ENCODE assay signal across 8 cellular contexts in genomic region chr9:135960328-135961276, GRCh38. TPM values are rescaled to one million over a fixed set of nuclear protein-coding genes. Genes with fewer than 3 reads are reported as not detected.
DNase-seq lines count a peak whose midpoint lies in the region; ATAC-seq and TF ChIP-seq lines count a peak whose summit lies in the region.

No MANE protein-coding gene starts in this region.

- peaks cover 0 to 30% of the 10 kb centered on the region in 2 experiments; a peak in 2 of 4 replicates for H3K4me1 ChIP-seq in SK-N-SH (ENCODE audit: control insufficient read depth in 1 of 2, insufficient read depth in 2 of 2, low read depth in 1 of 2, low read length in 1 of 2)

- POLR2A ChIA-PET in activated CD4-positive, alpha-beta T cell treated with anti-CD3 and anti-CD28 coated beads, Interleukin-2, amount 10 ng/mL, durations not matched to agents 7 days and 5 days (lab: Charles Lee): no interaction called here
- POLR2A ChIA-PET in SK-N-SH (lab: Yijun Ruan, JAX): interaction anchor here (0.5 to 0.9 kb wide), 3 partner anchors 25 to 393 kb away, joined by 3 to 6 read pairs (median 3); no protein-coding TSS in a partner anchor

- no peaks in the 10 kb centered on the region for H3K36me3 ChIP-seq in SK-N-SH (replicated peaks in 1 of 2; ENCODE audit: control insufficient read depth in 1 of 2, insufficient read depth in 2 of 2, low read length in 1 of 2)

- ATAC-seq in HG03039 (IDR thresholded peaks at IDR 0.05; ENCODE audit: unreplicated experiment) (peak; percentile 8), natural killer cell (peak in 1 of 3 donors; percentile 1), HG03175 (IDR thresholded peaks at IDR 0.05; ENCODE audit: unreplicated experiment) (no peak)

- CTCF ChIA-PET in activated CD4-positive, alpha-beta T cell treated with anti-CD3 and anti-CD28 coated beads, Interleukin-2, amount 10 ng/mL, durations not matched to agents 7 days and 5 days (lab: Charles Lee): interaction anchor here (0.9 to 1.7 kb wide), 5 partner anchors 10 to 95 kb away, joined by 3 to 4 read pairs (median 3); no protein-coding TSS in a partner anchor
- CTCF ChIA-PET in SK-N-SH (lab: Yijun Ruan, JAX): interaction anchor here (0.7 to 11.3 kb wide), 14 partner anchors 9 to 177 kb away, joined by 3 to 174 read pairs (median 3); no protein-coding TSS in a partner anchor

- TF ChIP-seq CTCF in SK-N-SH (IDR thresholded peaks at IDR 0.05) (no peak), epithelial cell of proximal tubule (conservative IDR thresholded peaks at IDR 0.05; ENCODE audit: low read depth, low read length) (no peak), natural killer cell (IDR thresholded peaks at IDR 0.05) (no peak)

- no peaks in the 10 kb centered on the region for H3K9me3 ChIP-seq in SK-N-SH

- no peaks in the 10 kb centered on the region for H3K27me3 ChIP-seq in SK-N-SH (ENCODE audit: insufficient read depth)

- H3F3A ChIP-seq in SK-N-SH (replicated peaks; ENCODE audit: insufficient read depth): no peaks in the 10 kb centered on the region

- H3K4me3 Mint-ChIP-seq in activated CD4-positive, alpha-beta T cell treated with anti-CD3 and anti-CD28 coated beads, Interleukin-2, amount 10 ng/mL, durations not matched to agents 7 days and 5 days: peak overlapping the region; percentile 82
- peak overlapping the region; percentile 91 for H3K4me3 Mint-ChIP-seq in natural killer cell

- WGBS in SK-N-SH (ENCODE audit: low lambda C conversion rate): 7% methylated on average over 46 of the region's 77 CpGs

- TF ChIP-seq RAD21 in SK-N-SH (IDR thresholded peaks at IDR 0.05; ENCODE audit: low read length): no peak

- intact Hi-C loops in natural killer cell (cut with micrococcal nuclease): no loop called here

- H3K9me2 ChIP-seq in SK-N-SH: no peaks in the 10 kb centered on the region

- peak overlapping the region; percentile 83 for H3K27ac Mint-ChIP-seq in activated CD4-positive, alpha-beta T cell treated with anti-CD3 and anti-CD28 coated beads, Interleukin-2, amount 10 ng/mL, durations not matched to agents 7 days and 5 days
- H3K27ac Mint-ChIP-seq in natural killer cell: peak overlapping the region; percentile 68 to 75

- no peak for DNase-seq in activated CD4-positive, alpha-beta T cell treated with anti-CD3 and anti-CD28 coated beads, Interleukin-2, amount 10 ng/mL, durations not matched to agents 7 days and 5 days
- DNase-seq in activated CD4-positive, alpha-beta T cell treated with anti-CD3 and anti-CD28 coated beads for 4 hours: no peak
- DNase-seq in SK-N-SH (peak; percentile 80), epithelial cell of proximal tubule (ENCODE audit: low read depth) (no peak), natural killer cell (no peak), COR-L47 (lab: John Stamatoyannopoulos, UW) (no peak)

- H3K36me3 Mint-ChIP-seq in activated CD4-positive, alpha-beta T cell treated with anti-CD3 and anti-CD28 coated beads, Interleukin-2, amount 10 ng/mL, durations not matched to agents 7 days and 5 days (ENCODE audit: low read depth): no peaks in the 10 kb centered on the region
- H3K36me3 Mint-ChIP-seq in natural killer cell: no peaks in the 10 kb centered on the region

- H3K4me3 ChIP-seq in SK-N-SH (ENCODE audit: low read depth in 2 of 2, low read length in 1 of 2) (peak overlapping the region; percentile 90 to 96), epithelial cell of proximal tubule (ENCODE audit: low read depth, low read length) (peak overlapping the region; percentile 93)

- peaks cover 51% of the 10 kb centered on the region for H3K79me2 ChIP-seq in SK-N-SH (ENCODE audit: insufficient read depth)

- H3K27me3 Mint-ChIP-seq in activated CD4-positive, alpha-beta T cell treated with anti-CD3 and anti-CD28 coated beads, Interleukin-2, amount 10 ng/mL, durations not matched to agents 7 days and 5 days: no peaks in the 10 kb centered on the region
- peaks cover 0 to 9% of the 10 kb centered on the region in 2 donors for H3K27me3 Mint-ChIP-seq in natural killer cell (ENCODE audit: low read depth in 2 of 2)

- H3K9me3 Mint-ChIP-seq in activated CD4-positive, alpha-beta T cell treated with anti-CD3 and anti-CD28 coated beads, Interleukin-2, amount 10 ng/mL, durations not matched to agents 7 days and 5 days: no peaks in the 10 kb centered on the region
- no peaks in the 10 kb centered on the region for H3K9me3 Mint-ChIP-seq in natural killer cell

- H4K20me1 ChIP-seq in SK-N-SH (ENCODE audit: insufficient read depth): peaks cover 22% of the 10 kb centered on the region

- H3K4me1 Mint-ChIP-seq in activated CD4-positive, alpha-beta T cell treated with anti-CD3 and anti-CD28 coated beads, Interleukin-2, amount 10 ng/mL, durations not matched to agents 7 days and 5 days: peaks cover 21% of the 10 kb centered on the region
- peaks cover 24 to 44% of the 10 kb centered on the region in 2 donors for H3K4me1 Mint-ChIP-seq in natural killer cell

- H2AFZ ChIP-seq in SK-N-SH (ENCODE audit: low read depth): peak overlapping the region; percentile 91; the same call in 1 of the 2 replicates

- peak overlapping the region; percentile 84 for H3K9ac ChIP-seq in SK-N-SH

- no peak for TF ChIP-seq EP300 in SK-N-SH (IDR thresholded peaks at IDR 0.05; ENCODE audit: borderline replicate concordance in 1 of 2, low read depth in 1 of 2, low read length in 1 of 2)

- peak overlapping the region; percentile 52 to 77 for H3K27ac ChIP-seq in SK-N-SH (ENCODE audit: low read depth in 2 of 2, low read length in 1 of 2)

- peak overlapping the region; percentile 96 for H3K4me2 ChIP-seq in SK-N-SH

TF ChIP-seq in SK-N-SH, 30 proteins besides CTCF, POLR2A, EP300 and RAD21:
- TF ChIP-seq MEF2A (IDR thresholded peaks at IDR 0.05; ENCODE audit: borderline replicate concordance, low read depth): no peak
- no peak for TF ChIP-seq ELF1 (IDR thresholded peaks at IDR 0.05)
- TF ChIP-seq YY1 (IDR thresholded peaks at IDR 0.05; ENCODE audit: low read depth): no peak
- TF ChIP-seq MXI1 (IDR thresholded peaks at IDR 0.05; ENCODE audit: low read depth, low read length): peak; percentile 17; the same call in 1 of the 2 replicates
- no peak for TF ChIP-seq USF1 (IDR thresholded peaks at IDR 0.05; ENCODE audit: borderline replicate concordance, low read depth)
- TF ChIP-seq FOSL2 (IDR thresholded peaks at IDR 0.05; ENCODE audit: borderline replicate concordance, low read depth): no peak
- TF ChIP-seq SMC3 (IDR thresholded peaks at IDR 0.05; ENCODE audit: low read depth, low read length): no peak
- TF ChIP-seq PBX3 (IDR thresholded peaks at IDR 0.05): no peak
- TF ChIP-seq FOXM1 (IDR thresholded peaks at IDR 0.05; ENCODE audit: low read depth): no peak

RNA-seq across cellular contexts. Expression of gene UBAC1, which starts 0.6 kb away (rescaled TPM):
- 10 to 100 TPM; 29.7 to 32.6 TPM for total RNA-seq in activated CD4-positive, alpha-beta T cell treated with anti-CD3 and anti-CD28 coated beads, Interleukin-2, amount 10 ng/mL, durations not matched to agents 7 days and 5 days
- polyA plus RNA-seq in SK-N-SH (2012; rRNA removed): 67.7 and 69.3 TPM in 2 replicates
- 54.5 and 61.1 TPM in 2 replicates for polyA plus RNA-seq in SK-N-SH (2012; cell fraction: cytosol; rRNA removed)
- polyA plus RNA-seq in SK-N-SH (2012; cell fraction: nucleus; rRNA removed): 115 and 123 TPM in 2 replicates
- total RNA-seq in epithelial cell of proximal tubule (40.9 and 60.8 TPM in 2 replicates), natural killer cell (10 to 100 TPM; 22.7 to 31.8 (median 27.6) TPM)

RNA-seq across cellular contexts. Expression of gene CAMSAP1, which starts 53.3 kb away (rescaled TPM):
- 10 to 100 TPM; 20.4 to 22.7 TPM for total RNA-seq in activated CD4-positive, alpha-beta T cell treated with anti-CD3 and anti-CD28 coated beads, Interleukin-2, amount 10 ng/mL, durations not matched to agents 7 days and 5 days
- polyA plus RNA-seq in SK-N-SH (2012; rRNA removed): 6.2 and 8.9 TPM in 2 replicates
- polyA plus RNA-seq in SK-N-SH (2012; cell fraction: cytosol; rRNA removed): 6.8 and 7.3 TPM in 2 replicates
- polyA plus RNA-seq in SK-N-SH (2012; cell fraction: nucleus; rRNA removed): 9.8 and 10.4 TPM in 2 replicates
- total RNA-seq in epithelial cell of proximal tubule (31.1 and 35.9 TPM in 2 replicates), natural killer cell (10 to 100 TPM; 25.9 to 33.5 (median 28.1) TPM)
